Comparison of ENCODE assay signal across 8 cellular contexts in the genomic region with DNA sequence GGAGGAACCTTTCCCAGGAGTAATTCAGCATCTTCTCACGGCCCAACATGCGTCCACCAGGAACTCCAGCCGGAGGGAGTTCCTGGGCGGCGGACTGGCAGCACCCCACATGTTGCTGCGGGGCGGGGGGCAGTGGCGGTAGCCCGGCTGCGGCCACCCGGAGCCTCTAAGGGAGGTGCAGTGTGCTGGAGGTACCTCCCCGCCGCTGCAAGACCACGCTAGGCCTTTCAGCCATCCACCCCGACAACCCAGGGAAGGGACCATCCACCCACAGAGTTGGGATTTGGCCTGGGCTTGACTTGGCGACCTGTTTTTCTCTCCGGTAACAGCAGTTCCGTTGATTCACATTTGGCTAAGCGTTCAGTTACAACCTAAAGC. TPM values are rescaled to one million over a fixed set of nuclear protein-coding genes. Genes with fewer than 3 reads are reported as not detected.
DNase-seq lines count a peak whose midpoint lies in the region; ATAC-seq and TF ChIP-seq lines count a peak whose summit lies in the region.

No MANE protein-coding gene starts in this region.

- no peaks in the 10 kb centered on the region for H3K9me3 ChIP-seq in ES-I3 (ENCODE audit: control insufficient read depth, insufficient read depth, low read length)
- H3K9me3 ChIP-seq in Peyer's patch: no peaks in the 10 kb centered on the region
- no peaks in the 10 kb centered on the region for H3K9me3 ChIP-seq in prostate gland

- intact Hi-C loops in prostate gland (cut with DNase I): loop anchor here (10.0 kb wide), 1 partner anchor 224 kb away; no protein-coding TSS in a partner anchor

- DNase-seq in Peyer's patch (no peak), foreskin fibroblast (no peak), prostate gland (ENCODE audit: low spot score) (no peak), GF-D8 (lab: John Stamatoyannopoulos, UW) (no peak)

- no peak for ATAC-seq in GM21381 (IDR thresholded peaks at IDR 0.05; ENCODE audit: unreplicated experiment)
- ATAC-seq in HG02884 (IDR thresholded peaks at IDR 0.05; ENCODE audit: unreplicated experiment): no peak
- ATAC-seq in HG02678 (IDR thresholded peaks at IDR 0.05; ENCODE audit: unreplicated experiment): no peak

- H3K4me1 ChIP-seq in ES-I3 (ENCODE audit: insufficient read depth, low read length): no peaks in the 10 kb centered on the region
- peaks cover 0 to 15% (median 2%) of the 10 kb centered on the region in 4 donors for H3K4me1 ChIP-seq in Peyer's patch
- H3K4me1 ChIP-seq in prostate gland (replicated peaks): no peaks in the 10 kb centered on the region

- peak overlapping the region; percentile 74 for H3K9ac ChIP-seq in ES-I3 (ENCODE audit: low read depth, low read length)

- H3K4me3 ChIP-seq in Peyer's patch (peak overlapping the region; percentile 33 to 91 (median 60)), foreskin fibroblast (ENCODE audit: low read depth in 1 of 2, low read length in 2 of 2) (peak overlapping the region; percentile 73 to 80), prostate gland (peak overlapping the region; percentile 53 to 63)

- no peak overlapping the region for H3K27ac ChIP-seq in Peyer's patch
- H3K27ac ChIP-seq in prostate gland: peak overlapping the region in 1 of 2 donors; percentile 42

- H3K27me3 ChIP-seq in Peyer's patch (no peaks in the 10 kb centered on the region), prostate gland (replicated peaks; ENCODE audit: insufficient read depth) (no peaks in the 10 kb centered on the region)

- no peaks in the 10 kb centered on the region for H3K36me3 ChIP-seq in ES-I3 (ENCODE audit: insufficient read depth, low read length)
- H3K36me3 ChIP-seq in Peyer's patch: no peaks in the 10 kb centered on the region
- H3K36me3 ChIP-seq in prostate gland: no peaks in the 10 kb centered on the region

- no peak for TF ChIP-seq CTCF in Peyer's patch (IDR thresholded peaks at IDR 0.05)
- no peak for TF ChIP-seq CTCF in foreskin fibroblast (IDR thresholded peaks at IDR 0.05; ENCODE audit: low read depth, low read length)
- TF ChIP-seq CTCF in prostate gland (IDR thresholded peaks at IDR 0.05): no peak

- 3% methylated on average over 17 of the region's 19 CpGs for WGBS in prostate gland

- TF ChIP-seq POLR2A in Peyer's patch (IDR thresholded peaks at IDR 0.05) (no peak), prostate gland (IDR thresholded peaks at IDR 0.05) (no peak)

RNA-seq across cellular contexts. Expression of a gene that starts 0.6 kb away (rescaled TPM):
- 1 to 10 TPM in 2 of 4 donors, under 1 TPM in 1, not detected in 1; 0.85 to 2.1 (median 1.6) TPM for total RNA-seq in Peyer's patch
- total RNA-seq in prostate gland: 1 to 10 TPM; 2.3 to 5.1 TPM
